ENCODE assay signal across 27 cellular contexts in the genomic region with DNA sequence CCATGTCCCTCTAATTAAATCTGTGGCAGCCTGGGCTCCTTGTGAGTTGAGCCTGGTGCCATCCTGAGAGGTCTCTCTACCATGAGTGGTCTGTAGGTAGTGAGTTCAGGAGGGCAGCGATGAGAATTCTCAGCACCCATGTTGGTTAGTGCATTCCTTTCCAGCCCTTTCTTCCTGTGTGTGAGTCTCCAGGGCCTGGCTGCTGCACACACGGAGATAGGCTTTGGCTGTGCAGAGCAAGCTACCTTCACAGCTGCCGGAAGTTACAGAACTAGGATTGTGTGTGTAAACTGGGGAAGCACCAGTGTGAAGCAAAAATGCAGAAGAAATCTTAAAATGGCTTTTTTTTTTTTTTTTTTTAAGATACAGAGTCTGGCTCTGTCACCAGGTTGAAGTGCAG.
"Had no signal": no experiment of that assay in that cellular context is flagged by ENCODE, and none has a peak within 500 bp of the region (broad histone marks: within the 10 kb centered on the region; RNA-seq: fewer than 3 reads in every experiment).

No MANE protein-coding gene starts in this region.

- H3K4me3 ChIP-seq: K562, PC-9, Peyer's patch had no signal

- FAIRE-seq: HTR-8/SVneo, K562 had no signal

- H3K27ac Mint-ChIP-seq: IgD-negative memory B cell, T-cell had no signal

- H3K4me1 Mint-ChIP-seq: T-cell had no signal

- H3K36me3 Mint-ChIP-seq: IgD-negative memory B cell, T-cell had no signal

- H3K27ac ChIP-seq: HL-60, KMS-11, PC-9, Peyer's patch, RWPE1 had no signal

- H3K4me2 ChIP-seq: KMS-11, PC-9, SK-N-SH had no signal

- H3K9ac ChIP-seq: KMS-11, SK-N-SH had no signal

- H3K4me1 ChIP-seq: Peyer's patch had no signal

- H3K9me2 ChIP-seq: SK-N-SH had no signal

- H2AFZ ChIP-seq: PC-9 had no signal

- H3K36me3 ChIP-seq: Peyer's patch had no signal

- DNase-seq: Kasumi-1; MV-4-11; NCI-H1048; NCI-H1105; NCI-H1417; NCI-H1436 treated with DMSO at 0.1 percent for 48 hours; NCI-H1694; NCI-H187 treated with DMSO at 0.1 percent for 48 hours; NCI-H2107; NCI-H2227 treated with DMSO at 0.1 percent for 48 hours; NCI-H524; NCI-H526 treated with DMSO at 0.1 percent for 48 hours; NCI-H748 treated with DMSO at 0.1 percent for 48 hours; NK-92 treated with Interleukin-12 subunit alpha and Interleukin-12 subunit beta, amount 100 ng/mL, for 24 hours; OCI-M1; PC-9; Peyer's patch; SHP77; SK-N-SH; SW 1271; T-cell had no signal

- H3K9me3 ChIP-seq: Peyer's patch had no signal

- H3K4me3 Mint-ChIP-seq: IgD-negative memory B cell, T-cell had no signal

- H3K27me3 ChIP-seq: Peyer's patch had no signal
